ENCODE assay signal across 10 cellular contexts in the genomic region with DNA sequence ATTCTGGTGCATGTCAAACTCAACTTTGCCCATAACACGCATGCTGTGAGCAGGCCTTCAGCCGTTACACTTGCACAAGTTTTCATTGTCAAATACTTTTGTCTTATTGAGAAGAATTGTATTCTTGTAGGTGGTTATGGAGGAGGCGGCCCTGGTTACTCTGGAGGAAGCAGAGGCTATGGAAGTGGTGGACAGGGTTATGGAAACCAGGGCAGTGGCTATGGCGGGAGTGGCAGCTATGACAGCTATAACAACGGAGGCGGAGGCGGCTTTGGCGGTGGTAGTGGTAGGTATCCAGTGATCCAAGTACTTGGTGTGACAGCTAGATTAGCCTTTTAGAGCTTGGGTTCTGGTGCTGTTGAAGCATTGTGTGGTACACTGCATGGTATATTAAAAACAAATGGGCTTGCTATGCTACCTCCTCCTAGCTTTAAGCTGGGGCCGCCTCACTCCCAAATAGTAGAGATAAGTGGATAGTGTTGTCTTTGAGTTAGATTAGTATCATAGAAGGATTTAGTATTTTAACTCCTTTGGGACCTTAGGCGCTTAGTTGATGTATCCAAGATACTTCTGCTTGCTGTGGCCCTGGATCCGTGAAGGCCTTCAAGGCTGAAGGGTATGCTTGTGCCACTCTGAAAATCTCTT. TPM values are rescaled to one million over a fixed set of nuclear protein-coding genes. Genes with fewer than 3 reads are reported as not detected.
DNase-seq lines count a peak whose midpoint lies in the region; ATAC-seq and TF ChIP-seq lines count a peak whose summit lies in the region.
"Had no signal": no experiment of that assay in that cellular context is flagged by ENCODE, and none has a peak within 500 bp of the region (broad histone marks: within the 10 kb centered on the region; RNA-seq: fewer than 3 reads in every experiment).

No MANE protein-coding gene starts in this region.

- H3K4me2 ChIP-seq in Karpas-422 (ENCODE audit: low read depth, low read length, poor library complexity, severe bottlenecking) = peak overlapping the region; percentile 88

- no peak for TF ChIP-seq POLR2A in tibial nerve (IDR thresholded peaks at IDR 0.05)

- no peak overlapping the region for H3K4me3 Mint-ChIP-seq in CD4-positive, alpha-beta T cell

- TF ChIP-seq EP300 in tibial nerve (IDR thresholded peaks at IDR 0.05) = no peak

- TF ChIP-seq CTCF in CD4-positive, alpha-beta T cell (IDR thresholded peaks at IDR 0.05) = no peak
- TF ChIP-seq CTCF in dorsolateral prefrontal cortex (IDR thresholded peaks at IDR 0.05 in 54 of 56, conservative IDR thresholded peaks at IDR 0.05 in 2 of 56; ENCODE audit: low read depth in 1 of 56, partially characterized antibody in 56 of 56) (no peak), tibial nerve (IDR thresholded peaks at IDR 0.05) (no peak)

- ATAC-seq in CD4-positive, alpha-beta T cell (ENCODE audit: poor library complexity) = no peak
- ATAC-seq: body of pancreas had no signal

- H3K27ac ChIP-seq in CD4-positive, alpha-beta T cell (ENCODE audit: low read depth, low read length) = peak overlapping the region; percentile 5
- H3K27ac ChIP-seq in Karpas-422 (ENCODE audit: low read length) (peak overlapping the region; percentile 16; the same call in 1 of the 2 replicates), dorsolateral prefrontal cortex (peak overlapping the region in 6 of 59 donors; percentile 0 to 39 (median 4)), tibial nerve (peak overlapping the region in 2 of 4 donors; percentile 15 to 21)

- H2AFZ ChIP-seq in Karpas-422 (ENCODE audit: low read length) = no peak overlapping the region
- H2AFZ ChIP-seq in neuron (ENCODE audit: low read depth, low read length) = no peak overlapping the region

- no peaks in the 10 kb centered on the region for H3K9me3 ChIP-seq in CD4-positive, alpha-beta T cell (ENCODE audit: control insufficient read depth, low read length)
- H3K9me3 ChIP-seq in Karpas-422 (ENCODE audit: low read length) (no peaks in the 10 kb centered on the region), neuron (ENCODE audit: low read length) (no peaks in the 10 kb centered on the region), tibial nerve (no peaks in the 10 kb centered on the region)
- H3K9me3 ChIP-seq: body of pancreas had no signal

- H3K9me3 Mint-ChIP-seq in CD4-positive, alpha-beta T cell = no peaks in the 10 kb centered on the region

- no peaks in the 10 kb centered on the region for H3K36me3 Mint-ChIP-seq in CD4-positive, alpha-beta T cell (ENCODE audit: low read depth)

- POLR2A ChIA-PET in CD4-positive, alpha-beta T cell (lab: Charles Lee) = interaction anchor here (0.6 to 1.2 kb wide), 2 partner anchors 10 to 76 kb away, joined by 3 read pairs; no protein-coding TSS in a partner anchor

- peaks cover 44% of the 10 kb centered on the region for H3K79me2 ChIP-seq in Karpas-422 (ENCODE audit: low read length)

- peak overlapping the region; percentile 96 for H3K4me3 ChIP-seq in Karpas-422 (ENCODE audit: low read length)
- H3K4me3 ChIP-seq in dorsolateral prefrontal cortex = peak overlapping the region in 39 of 59 donors; percentile 0 to 98 (median 79)
- H3K4me3 ChIP-seq in neuron (ENCODE audit: low read length) = peak overlapping the region; percentile 67
- peak overlapping the region in 1 of 4 donors; percentile 58 for H3K4me3 ChIP-seq in tibial nerve

- H3K27me3 Mint-ChIP-seq in CD4-positive, alpha-beta T cell = no peaks in the 10 kb centered on the region

- CTCF ChIA-PET in CD4-positive, alpha-beta T cell (lab: Charles Lee) = no interaction called here

- DNase-seq in CD4-positive, alpha-beta T cell = no peak
- no peak for DNase-seq in Karpas-422
- DNase-seq in dorsolateral prefrontal cortex = no peak
- no peak for DNase-seq in central memory CD4-positive, alpha-beta T cell
- DNase-seq in NCI-H446 (lab: John Stamatoyannopoulos, UW) = no peak
- no peak for DNase-seq in tibial nerve (ENCODE audit: low spot score in 2 of 2)
- no peak for DNase-seq in NCI-H1436 treated with DMSO at 0.1 percent for 48 hours (lab: John Stamatoyannopoulos, UW)
- DNase-seq: NCI-H526 had no signal

- peaks cover 47% of the 10 kb centered on the region for H4K20me1 ChIP-seq in Karpas-422 (ENCODE audit: insufficient read depth, low read depth, low read length)

- H3K36me3 ChIP-seq in Karpas-422 (ENCODE audit: insufficient read depth, low read length) = peaks cover 78% of the 10 kb centered on the region
- peaks cover 63% of the 10 kb centered on the region for H3K36me3 ChIP-seq in neuron (ENCODE audit: insufficient read depth, low read length)
- H3K36me3 ChIP-seq in tibial nerve = peaks cover 0 to 59% (median 18%) of the 10 kb centered on the region in 3 donors

- intact Hi-C loops in CD4-positive, alpha-beta T cell (cut with DNase I, micrococcal nuclease) = no loop called here
- intact Hi-C loops in dorsolateral prefrontal cortex (cut with DNase I) = loop anchor here in 1 of 2 donors (10.0 kb wide), 1 partner anchor 68 kb away; no protein-coding TSS in a partner anchor

- peaks cover 10% of the 10 kb centered on the region for H3K4me1 Mint-ChIP-seq in CD4-positive, alpha-beta T cell (ENCODE audit: low read depth)

- peak overlapping the region; percentile 98; the same call in 1 of the 2 replicates for H3K9ac ChIP-seq in Karpas-422 (ENCODE audit: low read length)

- H3K27ac Mint-ChIP-seq in CD4-positive, alpha-beta T cell = no peak overlapping the region

- H3K27me3 ChIP-seq in CD4-positive, alpha-beta T cell (ENCODE audit: control insufficient read depth, insufficient read depth, low read length) = no peaks in the 10 kb centered on the region
- H3K27me3 ChIP-seq in Karpas-422 (ENCODE audit: low read length) = no peaks in the 10 kb centered on the region
- no peaks in the 10 kb centered on the region for H3K27me3 ChIP-seq in dorsolateral prefrontal cortex
- no peaks in the 10 kb centered on the region for H3K27me3 ChIP-seq in neuron (ENCODE audit: insufficient read depth, low read length)
- no peaks in the 10 kb centered on the region for H3K27me3 ChIP-seq in tibial nerve
- H3K27me3 ChIP-seq: body of pancreas had no signal

- H3K9me2 ChIP-seq in Karpas-422 (replicated peaks; ENCODE audit: insufficient read depth, low read length) = no peaks in the 10 kb centered on the region

- H3K4me1 ChIP-seq in Karpas-422 (ENCODE audit: low read length) (peaks cover 39% of the 10 kb centered on the region), neuron (ENCODE audit: insufficient read depth, low read length) (peaks cover 30% of the 10 kb centered on the region), tibial nerve (peaks cover 0 to 68% (median 43%) of the 10 kb centered on the region in 4 donors)

- 37 to 44% methylated on average over 11 of the region's 11 CpGs for WGBS in tibial nerve, 2 donors

RNA-seq across cellular contexts. Expression of gene HNRNPA1, which starts 2.5 kb away (rescaled TPM):
- total RNA-seq in CD4-positive, alpha-beta T cell = 1,000 to 10,000 TPM; 1,969 to 1,994 TPM
- 249 and 260 TPM in 2 replicates for total RNA-seq in Karpas-422 (2014; rRNA removed; shearing (Covaris generic); ENCODE audit: low replicate concordance)
- total RNA-seq in dorsolateral prefrontal cortex (100 to 1,000 TPM; 289 to 594 (median 437) TPM), tibial nerve (100 to 1,000 TPM; 450 to 769 (median 570) TPM)

RNA-seq across cellular contexts. Expression of gene CBX5, which starts 3.1 kb away (rescaled TPM):
- total RNA-seq in CD4-positive, alpha-beta T cell = 10 to 100 TPM; 38.8 to 38.9 TPM
- 25.2 and 41.0 TPM in 2 replicates for total RNA-seq in Karpas-422 (2014; rRNA removed; shearing (Covaris generic); ENCODE audit: low replicate concordance)
- total RNA-seq in dorsolateral prefrontal cortex (100 to 1,000 TPM in 115 of 120 experiments, 10 to 100 TPM in 5; 82.3 to 164 (median 125) TPM), tibial nerve (10 to 100 TPM; 32.1 to 50.0 (median 42.4) TPM)

RNA-seq across cellular contexts. Expression of gene NFE2, which starts 17.7 kb away (rescaled TPM):
- under 1 TPM in 1 of 2 experiments, not detected in 1; 0.20 TPM for total RNA-seq in CD4-positive, alpha-beta T cell
- total RNA-seq in Karpas-422 (2014; rRNA removed; shearing (Covaris generic); ENCODE audit: low replicate concordance) = not detected in 2 replicates
- total RNA-seq in dorsolateral prefrontal cortex (1 to 10 TPM in 27 of 120 experiments, under 1 TPM in 67, not detected in 26; 0.27 to 3.7 (median 0.67) TPM), tibial nerve (not detected)

RNA-seq across cellular contexts. Expression of gene COPZ1, which starts 41.9 kb away (rescaled TPM):
- 10 to 100 TPM; 31.2 to 33.9 TPM for total RNA-seq in CD4-positive, alpha-beta T cell
- 103 and 164 TPM in 2 replicates for total RNA-seq in Karpas-422 (2014; rRNA removed; shearing (Covaris generic); ENCODE audit: low replicate concordance)
- total RNA-seq in dorsolateral prefrontal cortex (100 to 1,000 TPM in 3 of 120 experiments, 10 to 100 TPM in 117; 56.8 to 104 (median 78.9) TPM), tibial nerve (10 to 100 TPM; 38.0 to 52.0 (median 43.6) TPM)
